ENCODE assay signal across 1 cellular context in the genomic region with DNA sequence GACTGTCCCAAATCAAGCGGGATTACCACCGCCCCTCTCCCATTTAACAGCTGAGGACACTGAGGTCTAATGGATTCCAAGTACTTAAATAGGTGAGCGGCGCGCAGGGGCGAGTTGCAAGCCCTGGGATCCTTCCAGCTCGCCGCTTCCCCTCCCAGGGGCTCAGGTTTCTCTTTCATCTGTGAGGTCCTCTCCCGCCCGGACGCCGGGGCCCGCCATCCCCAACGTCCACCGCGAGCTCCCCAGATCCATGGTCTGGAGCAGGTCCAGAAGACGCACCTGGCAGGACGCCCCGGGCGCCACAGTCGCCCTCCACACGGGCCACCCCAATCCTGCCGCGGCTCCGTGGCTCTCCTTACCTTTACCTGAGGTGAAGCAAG.
TF ChIP-seq lines count a peak whose summit lies in the region.

No MANE protein-coding gene starts in this region.

TF ChIP-seq in HepG2, 621 proteins besides CTCF, POLR2A, EP300 and RAD21 (continued from another document and continues in another):
- no peak for TF ChIP-seq ZNF75D (CRISPR knock-in tag; IDR thresholded peaks at IDR 0.05; ENCODE audit: borderline replicate concordance)
- TF ChIP-seq ZMYM2 (CRISPR knock-in tag; IDR thresholded peaks at IDR 0.05) = no peak; the same call in 1 of the 2 replicates
- no peak for TF ChIP-seq IRF9 (CRISPR knock-in tag; IDR thresholded peaks at IDR 0.05; ENCODE audit: borderline replicate concordance)
- TF ChIP-seq RAD51 (IDR thresholded peaks at IDR 0.05; ENCODE audit: borderline replicate concordance) = no peak
- TF ChIP-seq, protein P1, sequence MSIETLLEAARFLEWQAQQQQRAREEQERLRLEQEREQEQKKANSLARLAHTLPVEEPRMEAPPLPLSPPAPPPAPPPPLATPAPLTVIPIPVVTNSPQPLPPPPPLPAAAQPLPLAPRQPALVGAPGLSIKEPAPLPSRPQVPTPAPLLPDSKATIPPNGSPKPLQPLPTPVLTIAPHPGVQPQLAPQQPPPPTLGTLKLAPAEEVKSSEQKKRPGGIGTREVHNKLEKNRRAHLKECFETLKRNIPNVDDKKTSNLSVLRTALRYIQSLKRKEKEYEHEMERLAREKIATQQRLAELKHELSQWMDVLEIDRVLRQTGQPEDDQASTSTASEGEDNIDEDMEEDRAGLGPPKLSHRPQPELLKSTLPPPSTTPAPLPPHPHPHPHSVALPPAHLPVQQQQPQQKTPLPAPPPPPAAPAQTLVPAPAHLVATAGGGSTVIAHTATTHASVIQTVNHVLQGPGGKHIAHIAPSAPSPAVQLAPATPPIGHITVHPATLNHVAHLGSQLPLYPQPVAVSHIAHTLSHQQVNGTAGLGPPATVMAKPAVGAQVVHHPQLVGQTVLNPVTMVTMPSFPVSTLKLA (IDR thresholded peaks at IDR 0.05) = no peak
- no peak for TF ChIP-seq NR2F6 (IDR thresholded peaks at IDR 0.05)
- no peak for TF ChIP-seq NR2F6 (CRISPR knock-in tag; IDR thresholded peaks at IDR 0.05)
- no peak for TF ChIP-seq KLF6 (CRISPR knock-in tag; IDR thresholded peaks at IDR 0.05)
- TF ChIP-seq ZNF709 (CRISPR knock-in tag; IDR thresholded peaks at IDR 0.05) = no peak
- no peak for TF ChIP-seq NR3C1 (CRISPR knock-in tag; IDR thresholded peaks at IDR 0.05)
- TF ChIP-seq BCL3 (CRISPR knock-in tag; IDR thresholded peaks at IDR 0.05) = no peak
- TF ChIP-seq, protein P2, sequence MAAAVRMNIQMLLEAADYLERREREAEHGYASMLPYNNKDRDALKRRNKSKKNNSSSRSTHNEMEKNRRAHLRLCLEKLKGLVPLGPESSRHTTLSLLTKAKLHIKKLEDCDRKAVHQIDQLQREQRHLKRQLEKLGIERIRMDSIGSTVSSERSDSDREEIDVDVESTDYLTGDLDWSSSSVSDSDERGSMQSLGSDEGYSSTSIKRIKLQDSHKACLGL (CRISPR knock-in tag; IDR thresholded peaks at IDR 0.05) = no peak
- no peak for TF ChIP-seq ZNF761 (CRISPR knock-in tag; conservative IDR thresholded peaks at IDR 0.05)
- no peak for TF ChIP-seq ISL2 (CRISPR knock-in tag; IDR thresholded peaks at IDR 0.05)
- TF ChIP-seq, protein P3, sequence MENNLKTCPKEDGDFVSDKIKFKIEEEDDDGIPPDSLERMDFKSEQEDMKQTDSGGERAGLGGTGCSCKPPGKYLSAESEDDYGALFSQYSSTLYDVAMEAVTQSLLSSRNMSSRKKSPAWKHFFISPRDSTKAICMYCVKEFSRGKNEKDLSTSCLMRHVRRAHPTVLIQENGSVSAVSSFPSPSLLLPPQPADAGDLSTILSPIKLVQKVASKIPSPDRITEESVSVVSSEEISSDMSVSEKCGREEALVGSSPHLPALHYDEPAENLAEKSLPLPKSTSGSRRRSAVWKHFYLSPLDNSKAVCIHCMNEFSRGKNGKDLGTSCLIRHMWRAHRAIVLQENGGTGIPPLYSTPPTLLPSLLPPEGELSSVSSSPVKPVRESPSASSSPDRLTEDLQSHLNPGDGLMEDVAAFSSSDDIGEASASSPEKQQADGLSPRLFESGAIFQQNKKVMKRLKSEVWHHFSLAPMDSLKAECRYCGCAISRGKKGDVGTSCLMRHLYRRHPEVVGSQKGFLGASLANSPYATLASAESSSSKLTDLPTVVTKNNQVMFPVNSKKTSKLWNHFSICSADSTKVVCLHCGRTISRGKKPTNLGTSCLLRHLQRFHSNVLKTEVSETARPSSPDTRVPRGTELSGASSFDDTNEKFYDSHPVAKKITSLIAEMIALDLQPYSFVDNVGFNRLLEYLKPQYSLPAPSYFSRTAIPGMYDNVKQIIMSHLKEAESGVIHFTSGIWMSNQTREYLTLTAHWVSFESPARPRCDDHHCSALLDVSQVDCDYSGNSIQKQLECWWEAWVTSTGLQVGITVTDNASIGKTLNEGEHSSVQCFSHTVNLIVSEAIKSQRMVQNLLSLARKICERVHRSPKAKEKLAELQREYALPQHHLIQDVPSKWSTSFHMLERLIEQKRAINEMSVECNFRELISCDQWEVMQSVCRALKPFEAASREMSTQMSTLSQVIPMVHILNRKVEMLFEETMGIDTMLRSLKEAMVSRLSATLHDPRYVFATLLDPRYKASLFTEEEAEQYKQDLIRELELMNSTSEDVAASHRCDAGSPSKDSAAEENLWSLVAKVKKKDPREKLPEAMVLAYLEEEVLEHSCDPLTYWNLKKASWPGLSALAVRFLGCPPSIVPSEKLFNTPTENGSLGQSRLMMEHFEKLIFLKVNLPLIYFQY (CRISPR knock-in tag; IDR thresholded peaks at IDR 0.05; ENCODE audit: borderline replicate concordance) = no peak
- TF ChIP-seq ZNF335 (CRISPR knock-in tag; IDR thresholded peaks at IDR 0.05) = no peak
- 0 out of 2 replicates have a peak, but pooled peaks have one; percentile 11 for TF ChIP-seq ZNF572 (CRISPR knock-in tag; IDR thresholded peaks at IDR 0.05)
- TF ChIP-seq TCF7L2 (IDR thresholded peaks at IDR 0.05; ENCODE audit: low read depth, low read length) = no peak
- TF ChIP-seq ISX (CRISPR knock-in tag; conservative IDR thresholded peaks at IDR 0.05) = no peak
- no peak for TF ChIP-seq MZF1 (CRISPR knock-in tag; IDR thresholded peaks at IDR 0.05; ENCODE audit: borderline replicate concordance)
- no peak for TF ChIP-seq POLR2G (IDR thresholded peaks at IDR 0.05; ENCODE audit: low read depth, low read length)
- no peak for TF ChIP-seq CBX2 (IDR thresholded peaks at IDR 0.05; ENCODE audit: low read depth, low read length)
- TF ChIP-seq CBX2 (CRISPR knock-in tag; IDR thresholded peaks at IDR 0.05; ENCODE audit: low read depth) = no peak
- TF ChIP-seq TP53 (CRISPR knock-in tag; conservative IDR thresholded peaks at IDR 0.05) = no peak
- TF ChIP-seq ZNF121 (CRISPR knock-in tag; IDR thresholded peaks at IDR 0.05) = 0 out of 2 replicates have a peak, but pooled peaks have one; percentile 15
- TF ChIP-seq, protein P4, sequence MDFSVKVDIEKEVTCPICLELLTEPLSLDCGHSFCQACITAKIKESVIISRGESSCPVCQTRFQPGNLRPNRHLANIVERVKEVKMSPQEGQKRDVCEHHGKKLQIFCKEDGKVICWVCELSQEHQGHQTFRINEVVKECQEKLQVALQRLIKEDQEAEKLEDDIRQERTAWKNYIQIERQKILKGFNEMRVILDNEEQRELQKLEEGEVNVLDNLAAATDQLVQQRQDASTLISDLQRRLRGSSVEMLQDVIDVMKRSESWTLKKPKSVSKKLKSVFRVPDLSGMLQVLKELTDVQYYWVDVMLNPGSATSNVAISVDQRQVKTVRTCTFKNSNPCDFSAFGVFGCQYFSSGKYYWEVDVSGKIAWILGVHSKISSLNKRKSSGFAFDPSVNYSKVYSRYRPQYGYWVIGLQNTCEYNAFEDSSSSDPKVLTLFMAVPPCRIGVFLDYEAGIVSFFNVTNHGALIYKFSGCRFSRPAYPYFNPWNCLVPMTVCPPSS (IDR thresholded peaks at IDR 0.05) = no peak
- no peak; the same call in 1 of the 2 replicates for TF ChIP-seq ZNF619 (CRISPR knock-in tag; IDR thresholded peaks at IDR 0.05)
- no peak for TF ChIP-seq MXI1 (IDR thresholded peaks at IDR 0.05; ENCODE audit: borderline replicate concordance, low read depth, low read length)
- TF ChIP-seq ZNF557 (CRISPR knock-in tag; IDR thresholded peaks at IDR 0.05) = no peak
- no peak for TF ChIP-seq MEIS1 (CRISPR knock-in tag; IDR thresholded peaks at IDR 0.05; ENCODE audit: borderline replicate concordance)
- no peak for TF ChIP-seq ZSCAN12 (CRISPR knock-in tag; IDR thresholded peaks at IDR 0.05)
- 0 out of 2 replicates have a peak, but pooled peaks have one; percentile 13 for TF ChIP-seq ZNF337 (CRISPR knock-in tag; IDR thresholded peaks at IDR 0.05; ENCODE audit: borderline replicate concordance, low read depth)
- no peak for TF ChIP-seq HNF4G (IDR thresholded peaks at IDR 0.05; ENCODE audit: borderline replicate concordance, low read depth, low read length)
- TF ChIP-seq HNF4G (CRISPR knock-in tag; IDR thresholded peaks at IDR 0.05; ENCODE audit: borderline replicate concordance, low read depth) = no peak
- TF ChIP-seq DDIT3 (CRISPR knock-in tag; IDR thresholded peaks at IDR 0.05) = no peak
- no peak; a peak in 1 of 4 replicates for TF ChIP-seq HMGXB4 (CRISPR knock-in tag; IDR thresholded peaks at IDR 0.05; ENCODE audit: borderline replicate concordance in 1 of 2, low read depth in 1 of 2)
- TF ChIP-seq RARA (CRISPR knock-in tag; IDR thresholded peaks at IDR 0.05) = no peak
- TF ChIP-seq EZH2 (conservative IDR thresholded peaks at IDR 0.05; ENCODE audit: low read depth, low read length) = no peak
- TF ChIP-seq CHCHD3 (CRISPR knock-in tag; IDR thresholded peaks at IDR 0.05) = no peak
- no peak for TF ChIP-seq MTA3 (CRISPR knock-in tag; IDR thresholded peaks at IDR 0.05)
- no peak for TF ChIP-seq KMT2A (CRISPR knock-in tag; IDR thresholded peaks at IDR 0.05)
- no peak for TF ChIP-seq THAP11 (CRISPR knock-in tag; IDR thresholded peaks at IDR 0.05)
- no peak for TF ChIP-seq FOSL1 (CRISPR knock-in tag; IDR thresholded peaks at IDR 0.05; ENCODE audit: borderline replicate concordance)
- no peak for TF ChIP-seq SIN3B (IDR thresholded peaks at IDR 0.05; ENCODE audit: low read length)
- TF ChIP-seq ZFP41 (CRISPR knock-in tag; IDR thresholded peaks at IDR 0.05; ENCODE audit: borderline replicate concordance) = no peak
- TF ChIP-seq, protein P5, sequence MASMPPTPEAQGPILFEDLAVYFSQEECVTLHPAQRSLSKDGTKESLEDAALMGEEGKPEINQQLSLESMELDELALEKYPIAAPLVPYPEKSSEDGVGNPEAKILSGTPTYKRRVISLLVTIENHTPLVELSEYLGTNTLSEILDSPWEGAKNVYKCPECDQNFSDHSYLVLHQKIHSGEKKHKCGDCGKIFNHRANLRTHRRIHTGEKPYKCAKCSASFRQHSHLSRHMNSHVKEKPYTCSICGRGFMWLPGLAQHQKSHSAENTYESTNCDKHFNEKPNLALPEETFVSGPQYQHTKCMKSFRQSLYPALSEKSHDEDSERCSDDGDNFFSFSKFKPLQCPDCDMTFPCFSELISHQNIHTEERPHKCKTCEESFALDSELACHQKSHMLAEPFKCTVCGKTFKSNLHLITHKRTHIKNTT (CRISPR knock-in tag; IDR thresholded peaks at IDR 0.05) = 0 out of 2 replicates have a peak, but pooled peaks have one; percentile 43
- TF ChIP-seq, protein P6, sequence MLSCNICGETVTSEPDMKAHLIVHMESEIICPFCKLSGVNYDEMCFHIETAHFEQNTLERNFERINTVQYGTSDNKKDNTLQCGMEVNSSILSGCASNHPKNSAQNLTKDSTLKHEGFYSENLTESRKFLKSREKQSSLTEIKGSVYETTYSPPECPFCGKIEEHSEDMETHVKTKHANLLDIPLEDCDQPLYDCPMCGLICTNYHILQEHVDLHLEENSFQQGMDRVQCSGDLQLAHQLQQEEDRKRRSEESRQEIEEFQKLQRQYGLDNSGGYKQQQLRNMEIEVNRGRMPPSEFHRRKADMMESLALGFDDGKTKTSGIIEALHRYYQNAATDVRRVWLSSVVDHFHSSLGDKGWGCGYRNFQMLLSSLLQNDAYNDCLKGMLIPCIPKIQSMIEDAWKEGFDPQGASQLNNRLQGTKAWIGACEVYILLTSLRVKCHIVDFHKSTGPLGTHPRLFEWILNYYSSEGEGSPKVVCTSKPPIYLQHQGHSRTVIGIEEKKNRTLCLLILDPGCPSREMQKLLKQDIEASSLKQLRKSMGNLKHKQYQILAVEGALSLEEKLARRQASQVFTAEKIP (CRISPR knock-in tag; IDR thresholded peaks at IDR 0.05; ENCODE audit: borderline replicate concordance) = no peak
- no peak for TF ChIP-seq ZSCAN21 (CRISPR knock-in tag; IDR thresholded peaks at IDR 0.05; ENCODE audit: borderline replicate concordance)
- peak; percentile 74; the same call in 1 of the 2 replicates for TF ChIP-seq ZC3H13 (CRISPR knock-in tag; IDR thresholded peaks at IDR 0.05)
- TF ChIP-seq EED (CRISPR knock-in tag; IDR thresholded peaks at IDR 0.05) = peak; percentile 89
- TF ChIP-seq SP1 (IDR thresholded peaks at IDR 0.05) = no peak
- no peak for TF ChIP-seq SP1 (CRISPR knock-in tag; IDR thresholded peaks at IDR 0.05)
- TF ChIP-seq ZNF33B (CRISPR knock-in tag; IDR thresholded peaks at IDR 0.05) = no peak; the same call in 1 of the 2 replicates
- TF ChIP-seq SIN3A (IDR thresholded peaks at IDR 0.05; ENCODE audit: borderline replicate concordance, low read depth, low read length) = 0 out of 2 replicates have a peak, but pooled peaks have one; percentile 2
